Comparison of ENCODE assay signal across 8 cellular contexts in the genomic region with DNA sequence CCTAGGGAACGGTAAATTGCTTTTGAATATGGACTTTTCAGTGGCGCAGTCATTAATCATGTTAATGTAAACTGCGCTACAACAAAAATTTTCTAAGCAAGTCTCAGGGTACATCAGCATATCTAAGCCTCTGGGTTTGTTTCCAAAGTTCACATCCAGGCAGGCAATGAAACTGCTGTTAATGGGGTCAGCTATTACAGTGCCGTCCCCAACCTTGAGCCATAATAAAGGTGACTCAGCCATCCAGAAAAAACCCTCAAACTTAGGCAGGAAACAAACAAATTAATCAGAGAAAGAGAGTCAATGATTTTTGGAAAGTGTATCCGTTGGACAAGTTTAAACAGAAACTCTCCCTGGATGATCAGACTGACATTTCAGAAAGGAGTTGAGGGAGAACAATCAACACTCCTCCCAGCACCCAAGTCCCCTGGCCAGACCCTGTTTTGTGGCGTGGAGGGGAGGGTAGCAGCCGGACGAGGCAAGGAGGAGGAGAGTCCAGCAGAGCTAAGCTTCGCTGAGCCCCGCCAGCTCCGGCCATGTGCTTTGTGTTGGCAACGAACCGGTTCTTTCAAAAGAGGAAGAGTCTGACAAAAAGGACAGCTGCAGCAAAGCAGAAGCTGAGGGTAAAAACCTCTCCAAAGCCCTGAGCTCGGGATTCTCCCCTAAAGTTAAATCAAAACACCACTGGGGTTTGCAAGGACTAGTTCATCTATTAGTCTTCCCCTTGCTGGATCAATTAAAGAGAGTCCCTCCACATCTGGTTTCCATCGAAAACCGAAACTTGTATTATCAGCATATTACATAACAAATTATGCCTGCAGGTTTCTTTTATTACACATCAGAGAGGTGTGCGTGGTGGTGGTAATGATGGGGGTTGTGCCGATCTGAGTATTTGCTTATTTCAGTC. TPM values are rescaled to one million over a fixed set of nuclear protein-coding genes. Genes with fewer than 3 reads are reported as not detected.
DNase-seq lines count a peak whose midpoint lies in the region; ATAC-seq, FAIRE-seq and TF ChIP-seq lines count a peak whose summit lies in the region.

No MANE protein-coding gene starts in this region.

- H3K27me3 ChIP-seq in BE2C, result no peaks in the 10 kb centered on the region
- H3K27me3 ChIP-seq in iPS-18a (ENCODE audit: control insufficient read depth, insufficient read depth, low read length), result peaks cover 60% of the 10 kb centered on the region
- H3K27me3 ChIP-seq in small intestine (ENCODE audit: control insufficient read depth in 2 of 2, insufficient read depth in 2 of 2, low read length in 2 of 2), result no peaks in the 10 kb centered on the region

- ATAC-seq in GM19351 (IDR thresholded peaks at IDR 0.05; ENCODE audit: unreplicated experiment), result peak; percentile 17

- WGBS in small intestine, 3 donors, result 3 to 17% (median 7%) methylated on average over 18 of the region's 18 CpGs

- DNase-seq in BE2C (no peak), amniotic epithelial cell (ENCODE audit: low read depth) (peak; percentile 81), small intestine (peak; percentile 95), T-helper 9 cell (no peak), NCI-H524 (lab: John Stamatoyannopoulos, UW) (no peak)
- no peak for DNase-seq in Jurkat, Clone E6-1 (ENCODE audit: low read depth, low spot score)

- H3K9ac ChIP-seq in iPS-18a (ENCODE audit: low read length), result no peak overlapping the region

- peak overlapping the region; percentile 25 for H3K4me3 ChIP-seq in BE2C (ENCODE audit: low read depth, low read length)
- H3K4me3 ChIP-seq in Jurkat, Clone E6-1 (ENCODE audit: low read length), result peak overlapping the region; percentile 15; the same call in 1 of the 2 replicates
- H3K4me3 ChIP-seq in iPS-18a (ENCODE audit: low read length), result peak overlapping the region; percentile 36
- peak overlapping the region in 1 of 2 donors; percentile 39 for H3K4me3 ChIP-seq in small intestine (ENCODE audit: low read depth in 1 of 2, low read length in 2 of 2)

- no peak for TF ChIP-seq CTCF in BE2C (IDR thresholded peaks at IDR 0.05; ENCODE audit: low read depth, low read length)

- FAIRE-seq in small intestine (lab: Jason Lieb, UNC), result no peak

- H3K27ac ChIP-seq in iPS-18a (ENCODE audit: low read length) (no peak overlapping the region), small intestine (ENCODE audit: low read depth in 1 of 2, low read length in 1 of 2) (peak overlapping the region; percentile 92 to 99)

- H3K4me1 ChIP-seq in BE2C (peaks cover 18% of the 10 kb centered on the region), iPS-18a (ENCODE audit: control insufficient read depth, low read depth, low read length) (peaks cover 65% of the 10 kb centered on the region), small intestine (ENCODE audit: control insufficient read depth in 2 of 2, insufficient read depth in 1 of 2, low read depth in 1 of 2, low read length in 1 of 2) (peaks cover 32 to 33% of the 10 kb centered on the region in 2 donors)

- H3K9me3 ChIP-seq in BE2C (no peaks in the 10 kb centered on the region), iPS-18a (ENCODE audit: control insufficient read depth, low read depth, low read length) (no peaks in the 10 kb centered on the region), small intestine (ENCODE audit: control insufficient read depth, low read depth) (no peaks in the 10 kb centered on the region)

- no peaks in the 10 kb centered on the region for H3K36me3 ChIP-seq in BE2C
- no peaks in the 10 kb centered on the region for H3K36me3 ChIP-seq in iPS-18a (ENCODE audit: control insufficient read depth, low read depth, low read length)
- no peaks in the 10 kb centered on the region for H3K36me3 ChIP-seq in small intestine (ENCODE audit: control insufficient read depth in 2 of 2, insufficient read depth in 2 of 2, low read length in 2 of 2)

RNA-seq across cellular contexts. Expression of gene FAM53B, which starts 3.6 kb away (rescaled TPM):
- polyA plus RNA-seq in BE2C (2012; ENCODE audit: insufficient read depth, insufficient read length, low read depth), result 22.9 TPM
- 18.1 TPM for polyA plus RNA-seq in Jurkat, Clone E6-1 (2012; ENCODE audit: insufficient read depth, insufficient read length)
- polyA plus RNA-seq in small intestine, result 10 to 100 TPM; 15.1 to 30.2 (median 18.8) TPM

RNA-seq across cellular contexts. Expression of gene EEF1AKMT2, which starts 51.1 kb away (rescaled TPM):
- 9.7 TPM for polyA plus RNA-seq in BE2C (2012; ENCODE audit: insufficient read depth, insufficient read length, low read depth)
- 30.0 TPM for polyA plus RNA-seq in Jurkat, Clone E6-1 (2012; ENCODE audit: insufficient read depth, insufficient read length)
- polyA plus RNA-seq in small intestine, result 10 to 100 TPM in 2 of 3 donors, 1 to 10 TPM in 1; 9.6 to 13.2 (median 12.7) TPM

Comparison
In these comparisons a context has a peak if more than half of its experiments do, and no peak if none do; other contexts are left out.
1. DNase-seq: peak in amniotic epithelial cell (single experiment) and small intestine (single experiment); none in BE2C (single experiment), Jurkat, Clone E6-1 (single experiment), T-helper 9 cell (single experiment) and NCI-H524 (0 of 2).